In genomic region chr1:170533331-170533730, GRCh38 we compare ENCODE assay signal across 10 cellular contexts. TPM values are rescaled to one million over a fixed set of nuclear protein-coding genes. Genes with fewer than 3 reads are reported as not detected.
DNase-seq lines count a peak whose midpoint lies in the region; ATAC-seq, FAIRE-seq and TF ChIP-seq lines count a peak whose summit lies in the region.
"Had no signal": no experiment of that assay in that cellular context is flagged by ENCODE, and none has a peak within 500 bp of the region (broad histone marks: within the 10 kb centered on the region; RNA-seq: fewer than 3 reads in every experiment).

No MANE protein-coding gene starts in this region.

- no peaks in the 10 kb centered on the region; the same call in 1 of the 2 replicates for H3K36me3 ChIP-seq in H7 (replicated peaks; ENCODE audit: control insufficient read depth, insufficient read depth, low read length)
- H3K36me3 ChIP-seq: WERI-Rb-1 had no signal

- H3K4me3 ChIP-seq in A549 (peak overlapping the region; percentile 71), H7 (ENCODE audit: insufficient read depth, low read depth, low read length) (0 out of 2 replicates have a peak overlapping the region, but pooled peaks have one; percentile 70), iPS-11a (ENCODE audit: low read depth, low read length) (peak overlapping the region; percentile 86)

- H3K9me3 ChIP-seq in A549 = no peaks in the 10 kb centered on the region

- H3K27ac ChIP-seq in A549 = no peak overlapping the region
- no peak overlapping the region for H3K27ac ChIP-seq in RWPE1

- TF ChIP-seq EP300 in A549 (IDR thresholded peaks at IDR 0.05) = no peak

- ATAC-seq in A549 (no peak), GM21825 (IDR thresholded peaks at IDR 0.05; ENCODE audit: unreplicated experiment) (no peak)

- POLR2A ChIA-PET in A549 (lab: Yijun Ruan, JAX) = no interaction called here
- POLR2A ChIA-PET in RWPE1 (lab: Yijun Ruan, JAX; ENCODE audit: low non-redundant PET) = no interaction called here

- no peak for TF ChIP-seq RAD21 in A549 (conservative IDR thresholded peaks at IDR 0.05 in 1 of 2, IDR thresholded peaks at IDR 0.05 in 1 of 2)

- CTCF ChIA-PET in A549 (lab: Yijun Ruan, JAX) = no interaction called here
- CTCF ChIA-PET in RWPE1 (lab: Yijun Ruan, JAX) = no interaction called here

- H3K4me2 ChIP-seq in A549 = peak overlapping the region; percentile 80

- no peaks in the 10 kb centered on the region for H3K27me3 ChIP-seq in H7 (ENCODE audit: control insufficient read depth, insufficient read depth, low read length)

- WGBS in A549 (ENCODE audit: missing lambda C conversion rate) = 88% methylated on average over 2 of the region's 2 CpGs

- no peak for TF ChIP-seq POLR2A in A549 (IDR thresholded peaks at IDR 0.05; ENCODE audit: low read length)

- TF ChIP-seq CTCF in A549 (IDR thresholded peaks at IDR 0.05) (no peak), RWPE1 (conservative IDR thresholded peaks at IDR 0.05; ENCODE audit: low read depth) (no peak)

- no peak for FAIRE-seq in A549 (lab: Jason Lieb, UNC)

- no peak for DNase-seq in A549 (ENCODE audit: low read depth in 1 of 2, low spot score in 1 of 2)
- DNase-seq in H7 = no peak
- peak; percentile 44 for DNase-seq in SIG-M5 (lab: John Stamatoyannopoulos, UW)
- no peak for DNase-seq in NCI-H526 treated with DMSO at 0.1 percent for 48 hours (lab: John Stamatoyannopoulos, UW)
- DNase-seq in stimulated activated CD4-positive, alpha-beta T cell treated with anti-CD3 and anti-CD28 coated beads, Interleukin-2, amount 100 ng/mL, for 24 hours = no peak
- no peak for DNase-seq in RWPE1 (ENCODE audit: low spot score)
- DNase-seq: Calu3, WERI-Rb-1 had no signal

- H3K4me1 ChIP-seq in A549 = peaks cover 16% of the 10 kb centered on the region

TF ChIP-seq in A549, 52 proteins besides CTCF, POLR2A, EP300 and RAD21:
- no peak for TF ChIP-seq MAX (IDR thresholded peaks at IDR 0.05)
- TF ChIP-seq MYC (IDR thresholded peaks at IDR 0.05; ENCODE audit: borderline replicate concordance, low read length) = no peak
- TF ChIP-seq USF2 (IDR thresholded peaks at IDR 0.05) = no peak
- no peak for TF ChIP-seq BCL3 (IDR thresholded peaks at IDR 0.05)
- no peak for TF ChIP-seq NR3C1 (IDR thresholded peaks at IDR 0.05)
- TF ChIP-seq ESRRA (IDR thresholded peaks at IDR 0.05; ENCODE audit: borderline replicate concordance, low read length) = no peak
- TF ChIP-seq ELK1 (IDR thresholded peaks at IDR 0.05; ENCODE audit: low read depth, low read length) = no peak
- no peak for TF ChIP-seq NFE2L2 (conservative IDR thresholded peaks at IDR 0.05; ENCODE audit: low read length)
- TF ChIP-seq ZC3H11A (IDR thresholded peaks at IDR 0.05) = no peak
- no peak for TF ChIP-seq POLR2AphosphoS2 (conservative IDR thresholded peaks at IDR 0.05; ENCODE audit: low read length)
- TF ChIP-seq FOSB (CRISPR knock-in tag; IDR thresholded peaks at IDR 0.05) = no peak
- no peak for TF ChIP-seq MAZ (IDR thresholded peaks at IDR 0.05; ENCODE audit: borderline replicate concordance, low read depth, low read length)
- no peak for TF ChIP-seq KDM5A (IDR thresholded peaks at IDR 0.05)

RNA-seq across cellular contexts. Expression of gene GORAB, which starts 1.4 kb away (rescaled TPM):
- polyA plus RNA-seq in A549 (2011; rRNA removed) (12.9 and 15.1 TPM in 2 replicates), A549 (2017; fragmentation: RNase III; extraction: RNeasy Plus Mini Kit Qiagen cat#74134 plus additional on column Dnase treatment) (7.1 to 9.0 TPM (median 7.5 TPM) in 3 replicates)
- 3.0 and 3.4 TPM in 2 replicates for polyA plus RNA-seq in A549 (2012; cell fraction: cytosol; rRNA removed)
- 3.3 and 3.9 TPM in 2 replicates for polyA plus RNA-seq in A549 (2012; cell fraction: nucleus; rRNA removed)
- 7.2 and 9.5 TPM in 2 replicates for polyA minus RNA-seq in A549 (2011; rRNA and poly(A)+ RNA removed)
- 11.6 and 16.6 TPM in 2 replicates for total RNA-seq in H7 (2014; rRNA removed; shearing (Covaris generic))
